ENCODE assay signal across 1 cellular context in the genomic region with DNA sequence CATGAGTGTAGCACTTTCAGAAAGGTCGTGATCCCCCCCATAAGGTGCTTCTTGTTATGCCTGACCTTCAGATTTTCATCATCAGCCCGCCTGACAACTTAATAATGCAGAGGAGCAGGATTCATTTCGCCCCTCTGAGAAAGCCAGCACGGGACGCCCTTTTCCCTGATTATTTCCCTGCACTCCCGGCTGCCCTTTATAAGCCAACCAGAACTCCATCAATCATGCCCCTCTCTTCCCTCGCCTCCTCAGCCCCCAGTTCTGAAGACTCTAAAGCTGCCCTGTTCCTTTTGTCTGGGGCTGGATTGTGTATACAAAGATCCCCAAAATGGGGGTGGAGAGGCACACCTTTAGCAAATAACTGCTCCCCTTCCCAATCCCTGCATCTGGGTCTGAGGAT.
TF ChIP-seq lines count a peak whose summit lies in the region.

No MANE protein-coding gene starts in this region.

TF ChIP-seq in IMR-90, 13 proteins besides CTCF, POLR2A, EP300 and RAD21 (continued from another document):
- no peak for TF ChIP-seq FOS (IDR thresholded peaks at IDR 0.05; ENCODE audit: low read depth, low read length)
- no peak for TF ChIP-seq RFX5 (IDR thresholded peaks at IDR 0.05; ENCODE audit: low read depth, low read length)
- TF ChIP-seq MAZ (IDR thresholded peaks at IDR 0.05; ENCODE audit: borderline replicate concordance, low read depth, low read length): no peak
- TF ChIP-seq CHD1 (IDR thresholded peaks at IDR 0.05; ENCODE audit: low read depth, low read length): no peak
- TF ChIP-seq, protein P1, sequence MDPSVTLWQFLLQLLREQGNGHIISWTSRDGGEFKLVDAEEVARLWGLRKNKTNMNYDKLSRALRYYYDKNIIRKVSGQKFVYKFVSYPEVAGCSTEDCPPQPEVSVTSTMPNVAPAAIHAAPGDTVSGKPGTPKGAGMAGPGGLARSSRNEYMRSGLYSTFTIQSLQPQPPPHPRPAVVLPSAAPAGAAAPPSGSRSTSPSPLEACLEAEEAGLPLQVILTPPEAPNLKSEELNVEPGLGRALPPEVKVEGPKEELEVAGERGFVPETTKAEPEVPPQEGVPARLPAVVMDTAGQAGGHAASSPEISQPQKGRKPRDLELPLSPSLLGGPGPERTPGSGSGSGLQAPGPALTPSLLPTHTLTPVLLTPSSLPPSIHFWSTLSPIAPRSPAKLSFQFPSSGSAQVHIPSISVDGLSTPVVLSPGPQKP (IDR thresholded peaks at IDR 0.05; ENCODE audit: borderline replicate concordance, low read depth, low read length): no peak
- TF ChIP-seq NFE2L2 (IDR thresholded peaks at IDR 0.05; ENCODE audit: low read depth, low read length): no peak
- TF ChIP-seq CEBPB (IDR thresholded peaks at IDR 0.05; ENCODE audit: low read depth, low read length): no peak
- no peak for TF ChIP-seq MAFK (IDR thresholded peaks at IDR 0.05; ENCODE audit: low read depth, low read length)
